In the genomic region with DNA sequence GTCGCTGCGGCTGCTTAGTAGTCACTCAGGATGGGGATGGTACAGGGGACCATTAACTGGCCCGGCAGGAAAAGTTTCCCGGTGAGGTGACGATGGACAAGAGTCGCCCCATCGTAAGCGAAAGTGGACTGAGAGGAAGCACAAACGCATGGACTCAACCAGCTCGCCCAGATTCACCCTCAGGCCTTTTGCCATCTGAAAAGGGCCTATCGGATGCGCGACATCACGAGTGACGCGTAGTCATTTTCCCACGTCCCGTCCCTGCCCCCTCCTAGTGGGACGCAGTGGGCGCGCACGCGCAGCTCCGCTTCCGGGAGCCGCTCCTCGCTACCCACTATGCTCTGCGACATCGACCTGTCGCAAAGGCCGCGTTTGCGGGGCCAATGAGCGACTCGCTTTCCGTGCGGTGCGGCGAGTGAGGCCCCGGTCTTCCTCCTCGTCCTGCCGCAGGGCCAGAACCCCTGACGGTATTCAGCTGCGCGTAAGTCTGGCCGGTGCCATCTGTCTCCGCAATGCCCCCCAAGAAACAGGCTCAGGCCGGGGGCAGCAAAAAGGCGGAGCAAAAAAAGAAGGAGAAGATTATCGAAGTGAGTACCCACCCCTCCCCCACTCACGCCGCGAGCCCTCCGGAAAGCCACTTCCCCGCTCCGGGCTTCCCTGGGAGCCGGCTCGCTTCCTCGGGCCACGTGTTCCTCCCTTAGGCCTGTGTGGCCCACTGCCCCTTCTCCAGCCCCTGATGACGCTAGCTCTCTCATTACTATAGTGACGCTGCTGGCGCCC, we compare ENCODE assay signal across 1 cellular context.
TF ChIP-seq lines count a peak whose summit lies in the region.

A gene (plus strand): TSS at position 390 of the 780 bp plus-strand sequence. CDS start 123 bp downstream, at position 513.

TF ChIP-seq in GM12878, 131 proteins besides CTCF, POLR2A, EP300 and RAD21 (continued from another document and continues in another):
- TF ChIP-seq, protein P1, sequence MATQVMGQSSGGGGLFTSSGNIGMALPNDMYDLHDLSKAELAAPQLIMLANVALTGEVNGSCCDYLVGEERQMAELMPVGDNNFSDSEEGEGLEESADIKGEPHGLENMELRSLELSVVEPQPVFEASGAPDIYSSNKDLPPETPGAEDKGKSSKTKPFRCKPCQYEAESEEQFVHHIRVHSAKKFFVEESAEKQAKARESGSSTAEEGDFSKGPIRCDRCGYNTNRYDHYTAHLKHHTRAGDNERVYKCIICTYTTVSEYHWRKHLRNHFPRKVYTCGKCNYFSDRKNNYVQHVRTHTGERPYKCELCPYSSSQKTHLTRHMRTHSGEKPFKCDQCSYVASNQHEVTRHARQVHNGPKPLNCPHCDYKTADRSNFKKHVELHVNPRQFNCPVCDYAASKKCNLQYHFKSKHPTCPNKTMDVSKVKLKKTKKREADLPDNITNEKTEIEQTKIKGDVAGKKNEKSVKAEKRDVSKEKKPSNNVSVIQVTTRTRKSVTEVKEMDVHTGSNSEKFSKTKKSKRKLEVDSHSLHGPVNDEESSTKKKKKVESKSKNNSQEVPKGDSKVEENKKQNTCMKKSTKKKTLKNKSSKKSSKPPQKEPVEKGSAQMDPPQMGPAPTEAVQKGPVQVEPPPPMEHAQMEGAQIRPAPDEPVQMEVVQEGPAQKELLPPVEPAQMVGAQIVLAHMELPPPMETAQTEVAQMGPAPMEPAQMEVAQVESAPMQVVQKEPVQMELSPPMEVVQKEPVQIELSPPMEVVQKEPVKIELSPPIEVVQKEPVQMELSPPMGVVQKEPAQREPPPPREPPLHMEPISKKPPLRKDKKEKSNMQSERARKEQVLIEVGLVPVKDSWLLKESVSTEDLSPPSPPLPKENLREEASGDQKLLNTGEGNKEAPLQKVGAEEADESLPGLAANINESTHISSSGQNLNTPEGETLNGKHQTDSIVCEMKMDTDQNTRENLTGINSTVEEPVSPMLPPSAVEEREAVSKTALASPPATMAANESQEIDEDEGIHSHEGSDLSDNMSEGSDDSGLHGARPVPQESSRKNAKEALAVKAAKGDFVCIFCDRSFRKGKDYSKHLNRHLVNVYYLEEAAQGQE (IDR thresholded peaks at IDR 0.05; ENCODE audit: low read depth, low read length) = no peak
- TF ChIP-seq YBX1 (IDR thresholded peaks at IDR 0.05) (no peak), HCFC1 (IDR thresholded peaks at IDR 0.05; ENCODE audit: low read length) (peak; percentile 67; the same call in 1 of the 2 replicates), RFX5 (IDR thresholded peaks at IDR 0.05; ENCODE audit: low read depth, low read length) (peak; percentile 72; the same call in 1 of the 2 replicates), CHD4 (IDR thresholded peaks at IDR 0.05) (no peak), ZNF207 (IDR thresholded peaks at IDR 0.05; ENCODE audit: borderline replicate concordance) (no peak; the same call in 1 of the 2 replicates), RAD51 (IDR thresholded peaks at IDR 0.05) (peak; percentile 65), ASH2L (IDR thresholded peaks at IDR 0.05; ENCODE audit: borderline replicate concordance, low read depth) (peak; percentile 27; the same call in 1 of the 2 replicates), FOS (IDR thresholded peaks at IDR 0.05; ENCODE audit: borderline replicate concordance, extremely low read depth, insufficient read length) (no peak), SMAD1 (IDR thresholded peaks at IDR 0.05; ENCODE audit: low read depth, partially characterized antibody) (peak; percentile 67), NR2F1 (conservative IDR thresholded peaks at IDR 0.05) (peak; percentile 77), SREBF1 (IDR thresholded peaks at IDR 0.05; ENCODE audit: low read length) (peak; percentile 18; the same call in 1 of the 2 replicates), IRF4 (IDR thresholded peaks at IDR 0.05; ENCODE audit: low read depth, low read length) (peak; percentile 76; the same call in 1 of the 2 replicates), MYC (IDR thresholded peaks at IDR 0.05; ENCODE audit: insufficient read depth, insufficient read length, insufficient replicate concordance, low read length, severe bottlenecking) (peak; percentile 83), SUZ12 (IDR thresholded peaks at IDR 0.05; ENCODE audit: unreplicated experiment) (no peak), TCF7 (IDR thresholded peaks at IDR 0.05; ENCODE audit: borderline replicate concordance) (no peak; the same call in 1 of the 2 replicates), JUNB (IDR thresholded peaks at IDR 0.05) (no peak; the same call in 1 of the 2 replicates), NR2C1 (IDR thresholded peaks at IDR 0.05) (peak; percentile 95), FOXK2 (IDR thresholded peaks at IDR 0.05) (no peak), ZNF274 (IDR thresholded peaks at IDR 0.05; ENCODE audit: insufficient read depth, insufficient read length) (no peak), STAT3 (IDR thresholded peaks at IDR 0.05; ENCODE audit: low read depth, low read length) (no peak; the same call in 1 of the 2 replicates), JUND (IDR thresholded peaks at IDR 0.05; ENCODE audit: low read depth, low read length) (no peak), ZNF24 (IDR thresholded peaks at IDR 0.05) (no peak; the same call in 1 of the 2 replicates), MTA3 (IDR thresholded peaks at IDR 0.05; ENCODE audit: borderline replicate concordance, low read length) (peak; percentile 72; the same call in 1 of the 2 replicates), RUNX3 (IDR thresholded peaks at IDR 0.05; ENCODE audit: low read length) (peak; percentile 30)
- TF ChIP-seq, protein P2, sequence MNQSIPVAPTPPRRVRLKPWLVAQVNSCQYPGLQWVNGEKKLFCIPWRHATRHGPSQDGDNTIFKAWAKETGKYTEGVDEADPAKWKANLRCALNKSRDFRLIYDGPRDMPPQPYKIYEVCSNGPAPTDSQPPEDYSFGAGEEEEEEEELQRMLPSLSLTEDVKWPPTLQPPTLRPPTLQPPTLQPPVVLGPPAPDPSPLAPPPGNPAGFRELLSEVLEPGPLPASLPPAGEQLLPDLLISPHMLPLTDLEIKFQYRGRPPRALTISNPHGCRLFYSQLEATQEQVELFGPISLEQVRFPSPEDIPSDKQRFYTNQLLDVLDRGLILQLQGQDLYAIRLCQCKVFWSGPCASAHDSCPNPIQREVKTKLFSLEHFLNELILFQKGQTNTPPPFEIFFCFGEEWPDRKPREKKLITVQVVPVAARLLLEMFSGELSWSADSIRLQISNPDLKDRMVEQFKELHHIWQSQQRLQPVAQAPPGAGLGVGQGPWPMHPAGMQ (IDR thresholded peaks at IDR 0.05; ENCODE audit: borderline replicate concordance) = 0 out of 2 replicates have a peak, but pooled peaks have one; percentile 24
- TF ChIP-seq, protein P3, sequence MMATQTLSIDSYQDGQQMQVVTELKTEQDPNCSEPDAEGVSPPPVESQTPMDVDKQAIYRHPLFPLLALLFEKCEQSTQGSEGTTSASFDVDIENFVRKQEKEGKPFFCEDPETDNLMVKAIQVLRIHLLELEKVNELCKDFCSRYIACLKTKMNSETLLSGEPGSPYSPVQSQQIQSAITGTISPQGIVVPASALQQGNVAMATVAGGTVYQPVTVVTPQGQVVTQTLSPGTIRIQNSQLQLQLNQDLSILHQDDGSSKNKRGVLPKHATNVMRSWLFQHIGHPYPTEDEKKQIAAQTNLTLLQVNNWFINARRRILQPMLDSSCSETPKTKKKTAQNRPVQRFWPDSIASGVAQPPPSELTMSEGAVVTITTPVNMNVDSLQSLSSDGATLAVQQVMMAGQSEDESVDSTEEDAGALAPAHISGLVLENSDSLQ (IDR thresholded peaks at IDR 0.05) = peak; percentile 92
- TF ChIP-seq, protein P4, sequence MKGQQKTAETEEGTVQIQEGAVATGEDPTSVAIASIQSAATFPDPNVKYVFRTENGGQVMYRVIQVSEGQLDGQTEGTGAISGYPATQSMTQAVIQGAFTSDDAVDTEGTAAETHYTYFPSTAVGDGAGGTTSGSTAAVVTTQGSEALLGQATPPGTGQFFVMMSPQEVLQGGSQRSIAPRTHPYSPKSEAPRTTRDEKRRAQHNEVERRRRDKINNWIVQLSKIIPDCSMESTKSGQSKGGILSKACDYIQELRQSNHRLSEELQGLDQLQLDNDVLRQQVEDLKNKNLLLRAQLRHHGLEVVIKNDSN (IDR thresholded peaks at IDR 0.05; ENCODE audit: borderline replicate concordance, extremely low read length, insufficient read depth, low read depth, low read length) = peak; percentile 37
- TF ChIP-seq, protein P5, sequence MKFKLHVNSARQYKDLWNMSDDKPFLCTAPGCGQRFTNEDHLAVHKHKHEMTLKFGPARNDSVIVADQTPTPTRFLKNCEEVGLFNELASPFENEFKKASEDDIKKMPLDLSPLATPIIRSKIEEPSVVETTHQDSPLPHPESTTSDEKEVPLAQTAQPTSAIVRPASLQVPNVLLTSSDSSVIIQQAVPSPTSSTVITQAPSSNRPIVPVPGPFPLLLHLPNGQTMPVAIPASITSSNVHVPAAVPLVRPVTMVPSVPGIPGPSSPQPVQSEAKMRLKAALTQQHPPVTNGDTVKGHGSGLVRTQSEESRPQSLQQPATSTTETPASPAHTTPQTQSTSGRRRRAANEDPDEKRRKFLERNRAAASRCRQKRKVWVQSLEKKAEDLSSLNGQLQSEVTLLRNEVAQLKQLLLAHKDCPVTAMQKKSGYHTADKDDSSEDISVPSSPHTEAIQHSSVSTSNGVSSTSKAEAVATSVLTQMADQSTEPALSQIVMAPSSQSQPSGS (IDR thresholded peaks at IDR 0.05; ENCODE audit: low read length) = peak; percentile 15; the same call in 1 of the 2 replicates
- TF ChIP-seq, protein P6, sequence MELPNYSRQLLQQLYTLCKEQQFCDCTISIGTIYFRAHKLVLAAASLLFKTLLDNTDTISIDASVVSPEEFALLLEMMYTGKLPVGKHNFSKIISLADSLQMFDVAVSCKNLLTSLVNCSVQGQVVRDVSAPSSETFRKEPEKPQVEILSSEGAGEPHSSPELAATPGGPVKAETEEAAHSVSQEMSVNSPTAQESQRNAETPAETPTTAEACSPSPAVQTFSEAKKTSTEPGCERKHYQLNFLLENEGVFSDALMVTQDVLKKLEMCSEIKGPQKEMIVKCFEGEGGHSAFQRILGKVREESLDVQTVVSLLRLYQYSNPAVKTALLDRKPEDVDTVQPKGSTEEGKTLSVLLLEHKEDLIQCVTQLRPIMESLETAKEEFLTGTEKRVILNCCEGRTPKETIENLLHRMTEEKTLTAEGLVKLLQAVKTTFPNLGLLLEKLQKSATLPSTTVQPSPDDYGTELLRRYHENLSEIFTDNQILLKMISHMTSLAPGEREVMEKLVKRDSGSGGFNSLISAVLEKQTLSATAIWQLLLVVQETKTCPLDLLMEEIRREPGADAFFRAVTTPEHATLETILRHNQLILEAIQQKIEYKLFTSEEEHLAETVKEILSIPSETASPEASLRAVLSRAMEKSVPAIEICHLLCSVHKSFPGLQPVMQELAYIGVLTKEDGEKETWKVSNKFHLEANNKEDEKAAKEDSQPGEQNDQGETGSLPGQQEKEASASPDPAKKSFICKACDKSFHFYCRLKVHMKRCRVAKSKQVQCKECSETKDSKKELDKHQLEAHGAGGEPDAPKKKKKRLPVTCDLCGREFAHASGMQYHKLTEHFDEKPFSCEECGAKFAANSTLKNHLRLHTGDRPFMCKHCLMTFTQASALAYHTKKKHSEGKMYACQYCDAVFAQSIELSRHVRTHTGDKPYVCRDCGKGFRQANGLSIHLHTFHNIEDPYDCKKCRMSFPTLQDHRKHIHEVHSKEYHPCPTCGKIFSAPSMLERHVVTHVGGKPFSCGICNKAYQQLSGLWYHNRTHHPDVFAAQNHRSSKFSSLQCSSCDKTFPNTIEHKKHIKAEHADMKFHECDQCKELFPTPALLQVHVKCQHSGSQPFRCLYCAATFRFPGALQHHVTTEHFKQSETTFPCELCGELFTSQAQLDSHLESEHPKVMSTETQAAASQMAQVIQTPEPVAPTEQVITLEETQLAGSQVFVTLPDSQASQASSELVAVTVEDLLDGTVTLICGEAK (IDR thresholded peaks at IDR 0.05; ENCODE audit: borderline replicate concordance) = no peak; the same call in 1 of the 2 replicates
- TF ChIP-seq, protein P7, sequence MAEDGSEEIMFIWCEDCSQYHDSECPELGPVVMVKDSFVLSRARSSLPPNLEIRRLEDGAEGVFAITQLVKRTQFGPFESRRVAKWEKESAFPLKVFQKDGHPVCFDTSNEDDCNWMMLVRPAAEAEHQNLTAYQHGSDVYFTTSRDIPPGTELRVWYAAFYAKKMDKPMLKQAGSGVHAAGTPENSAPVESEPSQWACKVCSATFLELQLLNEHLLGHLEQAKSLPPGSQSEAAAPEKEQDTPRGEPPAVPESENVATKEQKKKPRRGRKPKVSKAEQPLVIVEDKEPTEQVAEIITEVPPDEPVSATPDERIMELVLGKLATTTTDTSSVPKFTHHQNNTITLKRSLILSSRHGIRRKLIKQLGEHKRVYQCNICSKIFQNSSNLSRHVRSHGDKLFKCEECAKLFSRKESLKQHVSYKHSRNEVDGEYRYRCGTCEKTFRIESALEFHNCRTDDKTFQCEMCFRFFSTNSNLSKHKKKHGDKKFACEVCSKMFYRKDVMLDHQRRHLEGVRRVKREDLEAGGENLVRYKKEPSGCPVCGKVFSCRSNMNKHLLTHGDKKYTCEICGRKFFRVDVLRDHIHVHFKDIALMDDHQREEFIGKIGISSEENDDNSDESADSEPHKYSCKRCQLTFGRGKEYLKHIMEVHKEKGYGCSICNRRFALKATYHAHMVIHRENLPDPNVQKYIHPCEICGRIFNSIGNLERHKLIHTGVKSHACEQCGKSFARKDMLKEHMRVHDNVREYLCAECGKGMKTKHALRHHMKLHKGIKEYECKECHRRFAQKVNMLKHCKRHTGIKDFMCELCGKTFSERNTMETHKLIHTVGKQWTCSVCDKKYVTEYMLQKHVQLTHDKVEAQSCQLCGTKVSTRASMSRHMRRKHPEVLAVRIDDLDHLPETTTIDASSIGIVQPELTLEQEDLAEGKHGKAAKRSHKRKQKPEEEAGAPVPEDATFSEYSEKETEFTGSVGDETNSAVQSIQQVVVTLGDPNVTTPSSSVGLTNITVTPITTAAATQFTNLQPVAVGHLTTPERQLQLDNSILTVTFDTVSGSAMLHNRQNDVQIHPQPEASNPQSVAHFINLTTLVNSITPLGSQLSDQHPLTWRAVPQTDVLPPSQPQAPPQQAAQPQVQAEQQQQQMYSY (CRISPR knock-in tag; IDR thresholded peaks at IDR 0.05) = no peak
- TF ChIP-seq, protein P8, sequence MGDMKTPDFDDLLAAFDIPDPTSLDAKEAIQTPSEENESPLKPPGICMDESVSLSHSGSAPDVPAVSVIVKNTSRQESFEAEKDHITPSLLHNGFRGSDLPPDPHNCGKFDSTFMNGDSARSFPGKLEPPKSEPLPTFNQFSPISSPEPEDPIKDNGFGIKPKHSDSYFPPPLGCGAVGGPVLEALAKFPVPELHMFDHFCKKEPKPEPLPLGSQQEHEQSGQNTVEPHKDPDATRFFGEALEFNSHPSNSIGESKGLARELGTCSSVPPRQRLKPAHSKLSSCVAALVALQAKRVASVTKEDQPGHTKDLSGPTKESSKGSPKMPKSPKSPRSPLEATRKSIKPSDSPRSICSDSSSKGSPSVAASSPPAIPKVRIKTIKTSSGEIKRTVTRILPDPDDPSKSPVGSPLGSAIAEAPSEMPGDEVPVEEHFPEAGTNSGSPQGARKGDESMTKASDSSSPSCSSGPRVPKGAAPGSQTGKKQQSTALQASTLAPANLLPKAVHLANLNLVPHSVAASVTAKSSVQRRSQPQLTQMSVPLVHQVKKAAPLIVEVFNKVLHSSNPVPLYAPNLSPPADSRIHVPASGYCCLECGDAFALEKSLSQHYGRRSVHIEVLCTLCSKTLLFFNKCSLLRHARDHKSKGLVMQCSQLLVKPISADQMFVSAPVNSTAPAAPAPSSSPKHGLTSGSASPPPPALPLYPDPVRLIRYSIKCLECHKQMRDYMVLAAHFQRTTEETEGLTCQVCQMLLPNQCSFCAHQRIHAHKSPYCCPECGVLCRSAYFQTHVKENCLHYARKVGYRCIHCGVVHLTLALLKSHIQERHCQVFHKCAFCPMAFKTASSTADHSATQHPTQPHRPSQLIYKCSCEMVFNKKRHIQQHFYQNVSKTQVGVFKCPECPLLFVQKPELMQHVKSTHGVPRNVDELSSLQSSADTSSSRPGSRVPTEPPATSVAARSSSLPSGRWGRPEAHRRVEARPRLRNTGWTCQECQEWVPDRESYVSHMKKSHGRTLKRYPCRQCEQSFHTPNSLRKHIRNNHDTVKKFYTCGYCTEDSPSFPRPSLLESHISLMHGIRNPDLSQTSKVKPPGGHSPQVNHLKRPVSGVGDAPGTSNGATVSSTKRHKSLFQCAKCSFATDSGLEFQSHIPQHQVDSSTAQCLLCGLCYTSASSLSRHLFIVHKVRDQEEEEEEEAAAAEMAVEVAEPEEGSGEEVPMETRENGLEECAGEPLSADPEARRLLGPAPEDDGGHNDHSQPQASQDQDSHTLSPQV (IDR thresholded peaks at IDR 0.05) = no peak
